17 cellular contexts compared by ENCODE assay signal in the genomic region with DNA sequence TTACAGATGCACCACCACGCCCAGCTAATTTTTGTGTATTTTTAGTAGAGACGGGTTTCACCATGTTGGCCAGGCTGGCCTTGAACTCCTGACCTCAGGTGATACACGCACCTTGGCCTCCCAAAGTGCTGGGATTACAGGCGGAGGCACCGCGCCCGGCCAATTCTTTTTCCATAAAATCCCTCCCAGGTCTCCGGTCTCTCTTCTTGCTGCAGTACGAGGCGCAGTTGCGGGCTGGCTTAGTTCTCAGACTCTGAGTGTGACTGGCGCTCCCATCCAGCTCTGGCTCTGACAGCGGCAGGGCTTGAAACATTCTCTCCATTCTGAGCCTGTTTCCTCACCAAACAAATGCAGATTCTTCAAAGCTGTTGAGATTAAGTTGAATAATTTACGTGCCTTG.
DNase-seq lines count a peak whose midpoint lies in the region; ATAC-seq and TF ChIP-seq lines count a peak whose summit lies in the region.
"Had no signal": no experiment of that assay in that cellular context is flagged by ENCODE, and none has a peak within 500 bp of the region (broad histone marks: within the 10 kb centered on the region; RNA-seq: fewer than 3 reads in every experiment).

No MANE protein-coding gene starts in this region.

- H3K4ac ChIP-seq in trophoblast cell (ENCODE audit: low read depth, low read length): no peak overlapping the region

- H3K9me3 ChIP-seq in adipocyte (ENCODE audit: control insufficient read depth, low read length): no peaks in the 10 kb centered on the region
- H3K9me3 ChIP-seq in left lung: no peaks in the 10 kb centered on the region
- no peaks in the 10 kb centered on the region for H3K9me3 ChIP-seq in testis
- peaks cover 9% of the 10 kb centered on the region for H3K9me3 ChIP-seq in trophoblast cell (ENCODE audit: insufficient read depth, low read depth, low read length)
- H3K9me3 ChIP-seq in ovary: no peaks in the 10 kb centered on the region

- H3K4me3 ChIP-seq in adipocyte (ENCODE audit: low read length) (no peak overlapping the region), left lung (no peak overlapping the region), testis (no peak overlapping the region), trophoblast cell (ENCODE audit: low read depth, low read length) (no peak overlapping the region), ovary (no peak overlapping the region)
- H3K4me3 ChIP-seq: K562 had no signal

- H3K4me3 Mint-ChIP-seq in activated T-cell treated with anti-CD3 and anti-CD28 coated beads, Interleukin-2, amount 50 U/mL, for 24 hours: no peak overlapping the region

- no peak overlapping the region for H4K12ac ChIP-seq in trophoblast cell (ENCODE audit: low read depth, low read length)

- no peaks in the 10 kb centered on the region for H3K36me3 Mint-ChIP-seq in activated T-cell treated with anti-CD3 and anti-CD28 coated beads, Interleukin-2, amount 50 U/mL, for 24 hours (ENCODE audit: low read depth)

- H3K27me3 ChIP-seq in adipocyte (replicated peaks; ENCODE audit: control insufficient read depth, insufficient read depth, low read length) (peaks cover 35% of the 10 kb centered on the region), left lung (peaks cover 0 to 43% of the 10 kb centered on the region in 2 donors), testis (no peaks in the 10 kb centered on the region), trophoblast cell (ENCODE audit: insufficient read depth, low read length) (no peaks in the 10 kb centered on the region), ovary (no peaks in the 10 kb centered on the region)

- H3K27ac ChIP-seq in left lung: no peak overlapping the region
- H3K27ac ChIP-seq in testis: no peak overlapping the region
- no peak overlapping the region for H3K27ac ChIP-seq in trophoblast cell (ENCODE audit: low read depth, low read length)
- no peak overlapping the region for H3K27ac ChIP-seq in ovary
- H3K27ac ChIP-seq: C4-2B had no signal

- peaks cover 2% of the 10 kb centered on the region for H3K27me3 Mint-ChIP-seq in activated T-cell treated with anti-CD3 and anti-CD28 coated beads, Interleukin-2, amount 50 U/mL, for 24 hours

- H3K36me3 ChIP-seq in adipocyte (ENCODE audit: control insufficient read depth, insufficient read depth, low read length, severe bottlenecking) (no peaks in the 10 kb centered on the region), left lung (no peaks in the 10 kb centered on the region), testis (ENCODE audit: low read depth, missing control alignments) (no peaks in the 10 kb centered on the region), trophoblast cell (ENCODE audit: control insufficient read depth in 1 of 2, insufficient read depth in 2 of 2, low read length in 2 of 2) (no peaks in the 10 kb centered on the region), ovary (no peaks in the 10 kb centered on the region)

- H3K27ac Mint-ChIP-seq in activated T-cell treated with anti-CD3 and anti-CD28 coated beads, Interleukin-2, amount 50 U/mL, for 24 hours: no peak overlapping the region

- TF ChIP-seq EP300 in ovary (IDR thresholded peaks at IDR 0.05): no peak

- TF ChIP-seq CTCF in left lung (IDR thresholded peaks at IDR 0.05): no peak
- TF ChIP-seq CTCF in testis (IDR thresholded peaks at IDR 0.05): no peak
- no peak for TF ChIP-seq CTCF in ovary (IDR thresholded peaks at IDR 0.05)

- no peak overlapping the region for H4K91ac ChIP-seq in trophoblast cell (ENCODE audit: low read depth, low read length)

- ATAC-seq in left lung (peak; percentile 46), GM18867 (IDR thresholded peaks at IDR 0.05; ENCODE audit: unreplicated experiment) (no peak)
- ATAC-seq: K562 had no signal

- no peak overlapping the region for H2BK120ac ChIP-seq in trophoblast cell (ENCODE audit: insufficient read depth, low read length, poor library complexity)

- intact Hi-C loops in left lung (cut with DNase I): loop anchor here in 1 of 2 donors (10.0 kb wide), 1 partner anchor 58 kb away; no protein-coding TSS in a partner anchor
- intact Hi-C loops in testis (cut with DNase I; ENCODE audit: low total_unique reads): no loop called here
- intact Hi-C loops in ovary (cut with DNase I): no loop called here

- H3K9me3 Mint-ChIP-seq in activated T-cell treated with anti-CD3 and anti-CD28 coated beads, Interleukin-2, amount 50 U/mL, for 24 hours: no peaks in the 10 kb centered on the region

- H3K14ac ChIP-seq in trophoblast cell (ENCODE audit: low read length): no peak overlapping the region

- 69 to 75% methylated on average over 14 of the region's 14 CpGs for WGBS in testis, 2 donors
- WGBS in trophoblast cell (ENCODE audit: extremely low coverage, insufficient coverage, insufficient read length): no CpG with 5 or more reads among the region's 14 CpGs
- 42 to 54% (median 50%) methylated on average over 14 of the region's 14 CpGs for WGBS in ovary, 3 donors

- TF ChIP-seq POLR2A in testis (IDR thresholded peaks at IDR 0.05): no peak
- no peak for TF ChIP-seq POLR2A in ovary (IDR thresholded peaks at IDR 0.05)

- H3K79me2 ChIP-seq in trophoblast cell (ENCODE audit: control insufficient read depth, insufficient read depth, low read length, poor library complexity): no peaks in the 10 kb centered on the region

- H2BK5ac ChIP-seq in trophoblast cell (ENCODE audit: low read depth, low read length, poor library complexity): no peak overlapping the region

- DNase-seq in activated T-cell treated with anti-CD3 and anti-CD28 coated beads, Interleukin-2, amount 50 U/mL, for 24 hours: peak; percentile 7
- DNase-seq in activated T-cell treated with anti-CD3 and anti-CD28 coated beads for 4 hours (no peak), adipocyte (ENCODE audit: low read depth) (peak; percentile 4), left lung (no peak), testis (peak; percentile 5), trophoblast cell (no peak), ovary (no peak)
- DNase-seq: DMS 273 treated with DMSO at 0.1 percent for 48 hours, GF-D8, MV-4-11, NCI-H1417, NCI-H187 treated with DMSO at 0.1 percent for 48 hours, NCI-H345, OCI-M1 had no signal

- H3K4me2 ChIP-seq in trophoblast cell (ENCODE audit: low read length): no peak overlapping the region

- H3K18ac ChIP-seq in trophoblast cell (ENCODE audit: low read length): no peak overlapping the region

- no peak overlapping the region for H2AFZ ChIP-seq in trophoblast cell (ENCODE audit: insufficient read depth, low read length, poor library complexity)

- H4K8ac ChIP-seq in trophoblast cell (ENCODE audit: low read depth, low read length): no peak overlapping the region

- H2AK5ac ChIP-seq in trophoblast cell (ENCODE audit: low read length): no peak overlapping the region

- H3K4me1 Mint-ChIP-seq in activated T-cell treated with anti-CD3 and anti-CD28 coated beads, Interleukin-2, amount 50 U/mL, for 24 hours (ENCODE audit: low read depth): no peaks in the 10 kb centered on the region

- H3K4me1 ChIP-seq in adipocyte (ENCODE audit: control insufficient read depth, insufficient read depth, low read length) (no peaks in the 10 kb centered on the region), left lung (no peaks in the 10 kb centered on the region), testis (no peaks in the 10 kb centered on the region), trophoblast cell (ENCODE audit: control insufficient read depth in 1 of 2, insufficient read depth in 2 of 2, low read length in 2 of 2) (no peaks in the 10 kb centered on the region), ovary (ENCODE audit: insufficient read depth) (no peaks in the 10 kb centered on the region)

- no peak overlapping the region for H3K23ac ChIP-seq in trophoblast cell (ENCODE audit: low read length)

- H3K79me1 ChIP-seq in trophoblast cell (ENCODE audit: low read length): no peaks in the 10 kb centered on the region

- H2BK12ac ChIP-seq in trophoblast cell (ENCODE audit: low read length): no peak overlapping the region

- H3K9ac ChIP-seq in adipocyte (ENCODE audit: low read length) (no peak overlapping the region), trophoblast cell (ENCODE audit: low read length) (no peak overlapping the region)

Comparison
In these comparisons a context has a peak if more than half of its experiments do, and no peak if none do; other contexts are left out.
1. DNase-seq: peak in activated T-cell treated with anti-CD3 and anti-CD28 coated beads, Interleukin-2, amount 50 U/mL, for 24 hours (single experiment), adipocyte (single experiment) and testis (single experiment); none in activated T-cell treated with anti-CD3 and anti-CD28 coated beads for 4 hours (single experiment), left lung (0 of 2), trophoblast cell (0 of 2) and ovary (0 of 5).